In genomic region chr22:26512149-26512793, GRCh38 we compare ENCODE assay signal across 1 cellular context.
TF ChIP-seq lines count a peak whose summit lies in the region.

Gene TFIP11, minus strand, starts transcription at chr22:26512473. Its CDS starts 2,201 bp downstream, at chr22:26510272.

TF ChIP-seq in IMR-90, 13 proteins besides CTCF, POLR2A, EP300 and RAD21 (continued from another document):
- no peak for TF ChIP-seq ELK1 (IDR thresholded peaks at IDR 0.05; ENCODE audit: borderline replicate concordance, low read depth, low read length)
